In genomic region chr2:163887182-163887581, GRCh38 we compare ENCODE assay signal across 20 cellular contexts.
DNase-seq lines count a peak whose midpoint lies in the region; ATAC-seq, FAIRE-seq and TF ChIP-seq lines count a peak whose summit lies in the region.
"Had no signal": no experiment of that assay in that cellular context is flagged by ENCODE, and none has a peak within 500 bp of the region (broad histone marks: within the 10 kb centered on the region; RNA-seq: fewer than 3 reads in every experiment).

No MANE protein-coding gene starts in this region.

- TF ChIP-seq EP300 in upper lobe of left lung (IDR thresholded peaks at IDR 0.05), result no peak

- H3K27ac Mint-ChIP-seq in chondrocyte (ENCODE audit: unreplicated experiment) (no peak overlapping the region), mesothelial cell of epicardium (no peak overlapping the region)
- H3K27ac Mint-ChIP-seq: brain; stimulated activated memory B cell treated with anti-CD40 and anti-IgM and Interleukin-4, amounts not matched to agents 10 μg/mL and 1 μg/mL and 100 μg/mL, for 72 hours; T-helper 2 cell treated with Interferon-gamma antibody and Interleukin-4, amounts not matched to agents 5 μg/mL and 100 μg/mL, for 36 hours had no signal

- H3K36me3 ChIP-seq in A673 (ENCODE audit: insufficient read depth, low read length, poor library complexity, severe bottlenecking) (no peaks in the 10 kb centered on the region), Loucy (ENCODE audit: insufficient read depth, low read length) (no peaks in the 10 kb centered on the region), thyroid gland (no peaks in the 10 kb centered on the region), upper lobe of left lung (no peaks in the 10 kb centered on the region), kidney (ENCODE audit: control insufficient read depth in 1 of 2, insufficient read depth in 2 of 2, low read length in 2 of 2) (no peaks in the 10 kb centered on the region)
- H3K36me3 ChIP-seq: spleen had no signal

- no peak overlapping the region for H3K4me3 Mint-ChIP-seq in chondrocyte (ENCODE audit: unreplicated experiment)
- H3K4me3 Mint-ChIP-seq in mesothelial cell of epicardium, result no peak overlapping the region
- H3K4me3 Mint-ChIP-seq: brain; stimulated activated memory B cell treated with anti-CD40 and anti-IgM and Interleukin-4, amounts not matched to agents 10 μg/mL and 1 μg/mL and 100 μg/mL, for 72 hours; T-helper 2 cell treated with Interferon-gamma antibody and Interleukin-4, amounts not matched to agents 5 μg/mL and 100 μg/mL, for 36 hours had no signal

- H3K9me2 ChIP-seq in Loucy (replicated peaks; ENCODE audit: low read depth, low read length), result no peaks in the 10 kb centered on the region

- H2AFZ ChIP-seq in Loucy (ENCODE audit: low read length), result no peak overlapping the region
- H2AFZ ChIP-seq: parathyroid adenoma had no signal

- no peak overlapping the region for H3K4me2 ChIP-seq in Loucy (ENCODE audit: low read depth, low read length, poor library complexity, severe bottlenecking)

- intact Hi-C loops in A673 (cut with micrococcal nuclease; ENCODE audit: unreplicated experiment), result loop anchor here (10.0 kb wide), 1 partner anchor 542 kb away; no protein-coding TSS in a partner anchor
- intact Hi-C loops in thyroid gland (cut with DNase I), result no loop called here
- intact Hi-C loops in kidney (cut with DNase I), result no loop called here

- H3K4me1 ChIP-seq in A673 (ENCODE audit: insufficient read depth, low read length, poor library complexity, severe bottlenecking), result no peaks in the 10 kb centered on the region
- no peaks in the 10 kb centered on the region for H3K4me1 ChIP-seq in Loucy (ENCODE audit: insufficient read depth, low read length, poor library complexity, severe bottlenecking)
- H3K4me1 ChIP-seq in thyroid gland, result no peaks in the 10 kb centered on the region
- no peaks in the 10 kb centered on the region for H3K4me1 ChIP-seq in upper lobe of left lung
- H3K4me1 ChIP-seq in kidney (ENCODE audit: control insufficient read depth in 1 of 2, insufficient read depth in 1 of 2, low read depth in 1 of 2, low read length in 2 of 2), result no peaks in the 10 kb centered on the region
- H3K4me1 ChIP-seq: parathyroid adenoma, spleen had no signal

- POLR2A ChIA-PET in A673 (lab: Charles Lee; ENCODE audit: low non-redundant PET), result no interaction called here

- peaks cover under 1% of the 10 kb centered on the region for H3K9me3 Mint-ChIP-seq in chondrocyte (ENCODE audit: low read depth)
- H3K9me3 Mint-ChIP-seq in mesothelial cell of epicardium, result peaks cover 11% of the 10 kb centered on the region
- H3K9me3 Mint-ChIP-seq: stimulated activated memory B cell treated with anti-CD40 and anti-IgM and Interleukin-4, amounts not matched to agents 10 μg/mL and 1 μg/mL and 100 μg/mL, for 72 hours; T-helper 2 cell treated with Interferon-gamma antibody and Interleukin-4, amounts not matched to agents 5 μg/mL and 100 μg/mL, for 36 hours had no signal

- no peaks in the 10 kb centered on the region for H3K36me3 Mint-ChIP-seq in chondrocyte (ENCODE audit: low read depth)
- H3K36me3 Mint-ChIP-seq in mesothelial cell of epicardium, result no peaks in the 10 kb centered on the region
- H3K36me3 Mint-ChIP-seq: brain; stimulated activated memory B cell treated with anti-CD40 and anti-IgM and Interleukin-4, amounts not matched to agents 10 μg/mL and 1 μg/mL and 100 μg/mL, for 72 hours had no signal

- H3K4me3 ChIP-seq in A673 (ENCODE audit: low read depth, low read length, poor library complexity, severe bottlenecking) (no peak overlapping the region), Loucy (ENCODE audit: low read length, poor library complexity, severe bottlenecking) (no peak overlapping the region), thyroid gland (replicated peaks in 1 of 3) (no peak overlapping the region), upper lobe of left lung (no peak overlapping the region), kidney (ENCODE audit: low read length in 2 of 2) (no peak overlapping the region)
- H3K4me3 ChIP-seq: spleen had no signal

- H3K9me3 ChIP-seq in A673 (ENCODE audit: low read depth, low read length, poor library complexity, severe bottlenecking) (no peaks in the 10 kb centered on the region), Loucy (ENCODE audit: insufficient read depth, low read depth, low read length) (no peaks in the 10 kb centered on the region), thyroid gland (no peaks in the 10 kb centered on the region), upper lobe of left lung (peaks cover 0 to 7% (median 0%) of the 10 kb centered on the region in 4 donors), kidney (ENCODE audit: control insufficient read depth in 1 of 2, low read length in 2 of 2) (no peaks in the 10 kb centered on the region)

- H3K27ac ChIP-seq in A673 (ENCODE audit: low read depth, low read length, poor library complexity, severe bottlenecking) (no peak overlapping the region), thyroid gland (no peak overlapping the region), upper lobe of left lung (no peak overlapping the region), kidney (ENCODE audit: low read depth in 2 of 2, low read length in 2 of 2) (no peak overlapping the region)
- H3K27ac ChIP-seq: parathyroid adenoma, spleen had no signal

- no peaks in the 10 kb centered on the region for H3F3A ChIP-seq in Loucy (ENCODE audit: low read depth)

- ATAC-seq in HG03521 (IDR thresholded peaks at IDR 0.05; ENCODE audit: unreplicated experiment), result no peak
- ATAC-seq in upper lobe of left lung (ENCODE audit: low FRiP score in 2 of 2), result no peak
- ATAC-seq: stimulated activated memory B cell treated with anti-CD40 and anti-IgM and Interleukin-4, amounts not matched to agents 10 μg/mL and 1 μg/mL and 100 μg/mL, for 72 hours had no signal

- DNase-seq in A673 (ENCODE audit: low spot score) (no peak), chondrocyte (ENCODE audit: low spot score) (no peak), mesothelial cell of epicardium (ENCODE audit: low spot score in 2 of 2, unreplicated experiment in 2 of 2) (no peak), thyroid gland (no peak), upper lobe of left lung (no peak), kidney (no peak)
- DNase-seq: activated naive CD4-positive, alpha-beta T cell; effector CD8-positive, alpha-beta T cell; NCI-H1105; SHP77 treated with DMSO at 0.1 percent for 48 hours; spleen had no signal

- H4K20me1 ChIP-seq in Loucy (ENCODE audit: insufficient read depth, low read length, poor library complexity, severe bottlenecking), result no peaks in the 10 kb centered on the region

- no peaks in the 10 kb centered on the region for H3K27me3 ChIP-seq in A673 (replicated peaks; ENCODE audit: insufficient read depth, low read depth, low read length, poor library complexity)
- no peaks in the 10 kb centered on the region for H3K27me3 ChIP-seq in Loucy (ENCODE audit: insufficient read depth, low read length, poor library complexity, severe bottlenecking)
- no peaks in the 10 kb centered on the region for H3K27me3 ChIP-seq in thyroid gland
- no peaks in the 10 kb centered on the region for H3K27me3 ChIP-seq in upper lobe of left lung
- H3K27me3 ChIP-seq: spleen had no signal

- H3K79me2 ChIP-seq in Loucy (ENCODE audit: insufficient read depth, low read length), result no peaks in the 10 kb centered on the region
- H3K79me2 ChIP-seq: parathyroid adenoma had no signal

- H3K4me1 Mint-ChIP-seq in chondrocyte (ENCODE audit: low read depth) (peaks cover 7% of the 10 kb centered on the region), mesothelial cell of epicardium (no peaks in the 10 kb centered on the region)
- H3K4me1 Mint-ChIP-seq: brain; stimulated activated memory B cell treated with anti-CD40 and anti-IgM and Interleukin-4, amounts not matched to agents 10 μg/mL and 1 μg/mL and 100 μg/mL, for 72 hours had no signal

- peak; percentile 33; the same call in 1 of the 2 replicates for TF ChIP-seq CTCF in A673 (conservative IDR thresholded peaks at IDR 0.05; ENCODE audit: low read depth, low read length)
- peak; percentile 44 for TF ChIP-seq CTCF in Loucy (conservative IDR thresholded peaks at IDR 0.05; ENCODE audit: low read length)
- TF ChIP-seq CTCF in chondrocyte (IDR thresholded peaks at IDR 0.05), result peak; percentile 73
- TF ChIP-seq CTCF in mesothelial cell of epicardium (IDR thresholded peaks at IDR 0.05; ENCODE audit: unreplicated experiment), result peak; percentile 76
- peak in 2 of 6 experiments; percentile 19 to 48 for TF ChIP-seq CTCF in thyroid gland (IDR thresholded peaks at IDR 0.05)
- TF ChIP-seq CTCF in upper lobe of left lung (IDR thresholded peaks at IDR 0.05), result peak in 1 of 6 experiments; percentile 24
- no peak for TF ChIP-seq CTCF in kidney (IDR thresholded peaks at IDR 0.05; ENCODE audit: borderline replicate concordance, extremely low read depth, insufficient read depth)

- no peak overlapping the region for H3K9ac ChIP-seq in Loucy (ENCODE audit: low read depth, low read length, poor library complexity, severe bottlenecking)
- no peak overlapping the region for H3K9ac ChIP-seq in kidney (ENCODE audit: low read length in 2 of 2)
- H3K9ac ChIP-seq: parathyroid adenoma had no signal

- BruUV-seq in A673 (replicated peaks; lab: Mats Ljungman, UMichigan), result no TSS peak

- FAIRE-seq in kidney (lab: Jason Lieb, UNC), result no peak
- FAIRE-seq: D721Med, islet of Langerhans, urothelium cell line had no signal

- CTCF ChIA-PET in A673 (lab: Charles Lee), result no interaction called here

- H3K27me3 Mint-ChIP-seq in chondrocyte (ENCODE audit: low read depth), result no peaks in the 10 kb centered on the region
- no peaks in the 10 kb centered on the region for H3K27me3 Mint-ChIP-seq in mesothelial cell of epicardium (ENCODE audit: low read depth)
- H3K27me3 Mint-ChIP-seq: stimulated activated memory B cell treated with anti-CD40 and anti-IgM and Interleukin-4, amounts not matched to agents 10 μg/mL and 1 μg/mL and 100 μg/mL, for 72 hours had no signal

- no peak for TF ChIP-seq POLR2A in thyroid gland (IDR thresholded peaks at IDR 0.05)
- TF ChIP-seq POLR2A in upper lobe of left lung (IDR thresholded peaks at IDR 0.05), result no peak
